8 cellular contexts compared by ENCODE assay signal in genomic region chr9:33139421-33140228, GRCh38. TPM values are rescaled to one million over a fixed set of nuclear protein-coding genes. Genes with fewer than 3 reads are reported as not detected.
DNase-seq lines count a peak whose midpoint lies in the region; ATAC-seq, FAIRE-seq and TF ChIP-seq lines count a peak whose summit lies in the region.

No MANE protein-coding gene starts in this region.

- H3K9me3 Mint-ChIP-seq in activated T-cell treated with anti-CD3 and anti-CD28 coated beads, Interleukin-2, amount 50 U/mL, for 24 hours, result no peaks in the 10 kb centered on the region

- no peak for TF ChIP-seq CTCF in D721Med (IDR thresholded peaks at IDR 0.05; ENCODE audit: insufficient read depth, missing control alignments)

- H3K27ac ChIP-seq in subcutaneous abdominal adipose tissue (ENCODE audit: low read depth, low read length), result peak overlapping the region; percentile 78

- H3K36me3 ChIP-seq in subcutaneous abdominal adipose tissue (ENCODE audit: control insufficient read depth in 5 of 5, insufficient read depth in 5 of 5, low read length in 5 of 5), result peaks cover 0 to 6% (median 5%) of the 10 kb centered on the region in 5 donors

- ATAC-seq in left lobe of liver, result peak; percentile 83

- peak overlapping the region in 2 of 5 donors; percentile 8 to 30 for H3K9ac ChIP-seq in subcutaneous abdominal adipose tissue (ENCODE audit: low read length in 5 of 5)

- H3K36me3 Mint-ChIP-seq in activated T-cell treated with anti-CD3 and anti-CD28 coated beads, Interleukin-2, amount 50 U/mL, for 24 hours (ENCODE audit: low read depth), result peaks cover 15% of the 10 kb centered on the region

- H3K27me3 Mint-ChIP-seq in activated T-cell treated with anti-CD3 and anti-CD28 coated beads, Interleukin-2, amount 50 U/mL, for 24 hours, result no peaks in the 10 kb centered on the region

- peaks cover 33 to 95% (median 83%) of the 10 kb centered on the region in 5 donors for H3K4me1 ChIP-seq in subcutaneous abdominal adipose tissue (ENCODE audit: control insufficient read depth in 5 of 5, insufficient read depth in 5 of 5, low read length in 5 of 5)

- peak overlapping the region in 3 of 5 donors; percentile 13 to 35 (median 19) for H3K4me3 ChIP-seq in subcutaneous abdominal adipose tissue (ENCODE audit: low read depth in 1 of 5, low read length in 5 of 5)

- no peak overlapping the region for H3K4me3 Mint-ChIP-seq in activated T-cell treated with anti-CD3 and anti-CD28 coated beads, Interleukin-2, amount 50 U/mL, for 24 hours

- DNase-seq in activated T-cell treated with anti-CD3 and anti-CD28 coated beads, Interleukin-2, amount 50 U/mL, for 24 hours, result no peak
- DNase-seq in activated T-cell treated with anti-CD3 and anti-CD28 coated beads, Interleukin-2, amount 50 U/mL, for 1 hour, result no peak
- peak; percentile 38 for DNase-seq in astrocyte of the hippocampus (ENCODE audit: low read depth, low spot score)
- DNase-seq in left lobe of liver (ENCODE audit: low spot score), result peak; percentile 97
- DNase-seq in CD1c-positive myeloid dendritic cell (ENCODE audit: extremely low spot score), result no peak
- DNase-seq in activated naive CD4-positive, alpha-beta T cell treated with Interleukin-2 at 50 U/mL for 16 hours, result no peak
- no peak for DNase-seq in D721Med (ENCODE audit: insufficient read length, low spot score)

- no peaks in the 10 kb centered on the region for H3K9me3 ChIP-seq in subcutaneous abdominal adipose tissue (ENCODE audit: control insufficient read depth in 5 of 5, low read length in 5 of 5)

- no peaks in the 10 kb centered on the region for H3K27me3 ChIP-seq in subcutaneous abdominal adipose tissue (ENCODE audit: control insufficient read depth in 5 of 5, insufficient read depth in 4 of 5, low read length in 5 of 5)

- H3K4me1 Mint-ChIP-seq in activated T-cell treated with anti-CD3 and anti-CD28 coated beads, Interleukin-2, amount 50 U/mL, for 24 hours (ENCODE audit: low read depth), result peaks cover 89% of the 10 kb centered on the region

- peak overlapping the region; percentile 72 for H3K27ac Mint-ChIP-seq in activated T-cell treated with anti-CD3 and anti-CD28 coated beads, Interleukin-2, amount 50 U/mL, for 24 hours

- FAIRE-seq in D721Med (lab: Jason Lieb, UNC), result no peak

RNA-seq across cellular contexts. Expression of gene B4GALT1, which starts 27.5 kb away (rescaled TPM):
- total RNA-seq in left lobe of liver, result 48.2 TPM

Comparison
In these comparisons a context has a peak if more than half of its experiments do, and no peak if none do; other contexts are left out.
1. DNase-seq: peak in astrocyte of the hippocampus (single experiment) and left lobe of liver (single experiment); none in activated T-cell treated with anti-CD3 and anti-CD28 coated beads, Interleukin-2, amount 50 U/mL, for 24 hours (single experiment), activated T-cell treated with anti-CD3 and anti-CD28 coated beads, Interleukin-2, amount 50 U/mL, for 1 hour (single experiment), CD1c-positive myeloid dendritic cell (single experiment), activated naive CD4-positive, alpha-beta T cell treated with Interleukin-2 at 50 U/mL for 16 hours (single experiment) and D721Med (single experiment).